In the genomic region with DNA sequence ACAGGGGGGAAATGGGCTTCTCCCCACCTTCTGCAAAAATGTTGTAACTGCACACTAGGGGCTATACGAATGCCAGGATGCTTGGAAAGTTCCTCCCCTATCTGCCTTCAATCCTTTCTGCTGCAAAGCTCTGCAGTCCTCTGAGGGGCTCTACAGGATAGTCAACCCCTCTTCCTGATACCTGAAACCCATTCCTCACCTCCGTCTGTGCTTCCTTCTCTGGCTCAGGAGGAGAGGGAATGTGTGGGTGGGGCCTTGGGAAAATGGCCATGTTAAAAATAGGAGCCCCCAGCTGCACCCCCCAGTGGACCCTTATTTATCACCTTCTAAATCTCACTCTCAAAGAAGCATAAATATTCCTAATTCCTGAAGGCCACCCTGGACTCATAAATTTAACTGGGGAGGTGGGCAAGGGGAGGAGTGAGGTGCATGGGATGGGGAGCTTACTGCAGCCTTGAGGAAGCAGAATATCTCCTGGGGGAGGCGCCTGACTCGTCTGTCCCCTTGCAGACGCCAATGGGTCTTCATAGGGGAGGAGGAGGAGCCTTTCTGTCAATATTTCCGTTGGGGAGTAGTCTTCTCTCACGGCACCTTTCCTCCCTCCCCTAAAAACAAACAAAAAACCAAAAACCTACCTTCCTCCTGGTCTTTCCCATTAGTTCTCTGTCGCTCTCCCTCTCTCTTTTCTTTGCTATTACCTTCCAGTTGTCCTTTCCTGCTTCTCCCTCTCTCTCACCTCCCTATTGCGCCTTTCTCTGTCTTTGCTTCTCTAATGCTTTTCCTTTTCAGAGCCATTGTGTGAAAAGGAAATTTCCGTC, we compare ENCODE assay signal across 8 cellular contexts. TPM values are rescaled to one million over a fixed set of nuclear protein-coding genes. Genes with fewer than 3 reads are reported as not detected.
DNase-seq lines count a peak whose midpoint lies in the region; ATAC-seq and TF ChIP-seq lines count a peak whose summit lies in the region.

No MANE protein-coding gene starts in this region.

- H3K36me3 ChIP-seq in HAP-1 (replicated peaks) (no peaks in the 10 kb centered on the region), breast epithelium (no peaks in the 10 kb centered on the region), mesodermal cell (ENCODE audit: control insufficient read depth, insufficient read depth, low read length) (no peaks in the 10 kb centered on the region), aorta (ENCODE audit: control insufficient read depth in 1 of 2, insufficient read depth in 2 of 2, low read length in 1 of 2) (no peaks in the 10 kb centered on the region)

- ATAC-seq in CD4-positive, alpha-beta T cell (ENCODE audit: poor library complexity), result no peak
- ATAC-seq in GM21528 (IDR thresholded peaks at IDR 0.05; ENCODE audit: low FRiP score, unreplicated experiment), result no peak
- ATAC-seq in aorta (ENCODE audit: low FRiP score), result no peak

- CTCF ChIA-PET in CD4-positive, alpha-beta T cell (lab: Charles Lee), result interaction anchor here (0.6 to 3.3 kb wide), 5 partner anchors 11 to 143 kb away, joined by 3 to 23 read pairs (median 5); no protein-coding TSS in a partner anchor

- TF ChIP-seq CTCF in CD4-positive, alpha-beta T cell (IDR thresholded peaks at IDR 0.05), result no peak
- TF ChIP-seq CTCF in breast epithelium (IDR thresholded peaks at IDR 0.05), result no peak

- H3K4me3 ChIP-seq in HAP-1 (peak overlapping the region; percentile 42), breast epithelium (peak overlapping the region; percentile 48 to 78 (median 69)), mesodermal cell (ENCODE audit: extremely low read depth, insufficient read depth, low read length, poor library complexity, severe bottlenecking) (peak overlapping the region; percentile 50), aorta (ENCODE audit: low read length in 2 of 2) (peak overlapping the region in 1 of 2 donors; percentile 15)

- H3K27ac ChIP-seq in CD4-positive, alpha-beta T cell (ENCODE audit: low read depth, low read length), result peak overlapping the region; percentile 93
- peak overlapping the region; percentile 90 to 93 for H3K27ac ChIP-seq in breast epithelium
- peak overlapping the region; percentile 92 for H3K27ac ChIP-seq in mesodermal cell (ENCODE audit: low read depth, low read length, severe bottlenecking)
- no peak overlapping the region for H3K27ac ChIP-seq in aorta (ENCODE audit: low read depth in 1 of 2, low read length in 2 of 2)

- no peaks in the 10 kb centered on the region for H3K27me3 ChIP-seq in CD4-positive, alpha-beta T cell (ENCODE audit: control insufficient read depth, insufficient read depth, low read length)
- H3K27me3 ChIP-seq in HAP-1 (ENCODE audit: low read depth) (no peaks in the 10 kb centered on the region), breast epithelium (no peaks in the 10 kb centered on the region), aorta (ENCODE audit: control insufficient read depth in 1 of 2, insufficient read depth in 2 of 2, low read length in 1 of 2) (no peaks in the 10 kb centered on the region)

- H3K4me3 Mint-ChIP-seq in CD4-positive, alpha-beta T cell, result no peak overlapping the region

- H3K27ac Mint-ChIP-seq in CD4-positive, alpha-beta T cell, result no peak overlapping the region

- intact Hi-C loops in CD4-positive, alpha-beta T cell (cut with DNase I, micrococcal nuclease), result loop anchor here in 1 of 2 experiments (2.0 kb wide), 2 partner anchors 21 to 77 kb away; partner anchors contain the start of genes CBX5 and HNRNPA1
- intact Hi-C loops in breast epithelium (cut with DNase I; ENCODE audit: low total_unique reads), result no loop called here
- intact Hi-C loops in aorta (cut with DNase I), result loop anchor here (2.0 to 5.0 kb wide), 2 partner anchors 21 to 141 kb away; no protein-coding TSS in a partner anchor

- POLR2A ChIA-PET in CD4-positive, alpha-beta T cell (lab: Charles Lee), result interaction anchor here (1.0 to 3.4 kb wide), 10 partner anchors 11 to 141 kb away, joined by 4 to 82 read pairs (median 8); partner anchors contain the start of genes CBX5, COPZ1 and HNRNPA1

- H3K4me1 ChIP-seq in HAP-1 (peaks cover 32% of the 10 kb centered on the region), breast epithelium (no peaks in the 10 kb centered on the region), mesodermal cell (ENCODE audit: control insufficient read depth, insufficient read depth, low read length, poor library complexity, severe bottlenecking) (peaks cover 61% of the 10 kb centered on the region), aorta (ENCODE audit: control insufficient read depth in 1 of 2, insufficient read depth in 2 of 2, low read length in 2 of 2) (no peaks in the 10 kb centered on the region)

- TF ChIP-seq POLR2A in breast epithelium (IDR thresholded peaks at IDR 0.05), result no peak

- DNase-seq in CD4-positive, alpha-beta T cell, result peak in 6 of 10 experiments; percentile 15 to 36 (median 16)
- DNase-seq in HAP-1 (ENCODE audit: low spot score in 2 of 2) (peak in 1 of 2 experiments; percentile 48), breast epithelium (ENCODE audit: low spot score in 2 of 2) (no peak), aorta (no peak), NCI-H1930 (lab: John Stamatoyannopoulos, UW) (no peak)

- no peaks in the 10 kb centered on the region for H3K9me3 ChIP-seq in CD4-positive, alpha-beta T cell (ENCODE audit: control insufficient read depth, low read length)
- H3K9me3 ChIP-seq in HAP-1, result no peaks in the 10 kb centered on the region
- no peaks in the 10 kb centered on the region for H3K9me3 ChIP-seq in breast epithelium
- H3K9me3 ChIP-seq in mesodermal cell (ENCODE audit: control insufficient read depth, low read length), result no peaks in the 10 kb centered on the region
- H3K9me3 ChIP-seq in aorta (ENCODE audit: control insufficient read depth, low read length), result no peaks in the 10 kb centered on the region

- H3K4me1 Mint-ChIP-seq in CD4-positive, alpha-beta T cell (ENCODE audit: low read depth), result peaks cover 7% of the 10 kb centered on the region

- in situ Hi-C loops in HAP-1 (cut with MboI; ENCODE audit: low sequenced_read_pairs), result loop anchor here (25.0 kb wide), 1 partner anchor 371 kb away; the partner anchor contains the start of gene HOXC10

- 7 to 27% methylated on average over 4 of the region's 10 CpGs for WGBS in mesodermal cell (ENCODE audit: insufficient coverage in 2 of 2), 2 experiments
- 12 to 17% methylated on average over 10 of the region's 10 CpGs for WGBS in aorta, 2 donors

- H3K36me3 Mint-ChIP-seq in CD4-positive, alpha-beta T cell (ENCODE audit: low read depth), result no peaks in the 10 kb centered on the region

- no peaks in the 10 kb centered on the region for H3K9me3 Mint-ChIP-seq in CD4-positive, alpha-beta T cell

- no peaks in the 10 kb centered on the region for H3K27me3 Mint-ChIP-seq in CD4-positive, alpha-beta T cell

TF ChIP-seq in PFSK-1, 5 proteins besides CTCF, POLR2A, EP300 and RAD21:
- TF ChIP-seq POLR2AphosphoS5 (IDR thresholded peaks at IDR 0.05; ENCODE audit: low read depth, low read length) (peak; percentile 32; the same call in 1 of the 2 replicates), TAF1 (IDR thresholded peaks at IDR 0.05; ENCODE audit: borderline replicate concordance, insufficient read depth, low read length) (no peak)

RNA-seq across cellular contexts. Expression of gene GPR84, which starts 6.3 kb away (rescaled TPM):
- total RNA-seq in CD4-positive, alpha-beta T cell, result under 1 TPM; 0.27 to 0.53 TPM
- polyA plus RNA-seq in PFSK-1 (2012; ENCODE audit: insufficient read length, low read depth), result 0.50 TPM
- under 1 TPM in 1 of 3 donors, not detected in 2; 0.44 TPM for total RNA-seq in breast epithelium
- polyA plus RNA-seq in mesodermal cell (2013, experiment 1 of 2), result 0.26 TPM
- not detected for polyA plus RNA-seq in mesodermal cell (2013, experiment 2 of 2)
- 1 to 10 TPM; 1.9 TPM for total RNA-seq in aorta
- polyA plus RNA-seq in aorta, result under 1 TPM in 1 of 2 donors, not detected in 1; 0.38 TPM

RNA-seq across cellular contexts. Expression of gene ZNF385A, which starts 26.5 kb away (rescaled TPM):
- total RNA-seq in CD4-positive, alpha-beta T cell, result 1 to 10 TPM; 3.8 to 4.7 TPM
- 9.9 TPM for polyA plus RNA-seq in PFSK-1 (2012; ENCODE audit: insufficient read length, low read depth)
- 10 to 100 TPM in 2 of 3 donors, 1 to 10 TPM in 1; 8.9 to 18.4 (median 10.5) TPM for total RNA-seq in breast epithelium
- polyA plus RNA-seq in mesodermal cell (2013, experiment 1 of 2), result 24.9 TPM
- polyA plus RNA-seq in mesodermal cell (2013, experiment 2 of 2), result 22.0 TPM
- 10 to 100 TPM; 22.2 to 27.6 TPM for total RNA-seq in aorta
- polyA plus RNA-seq in aorta, result 10 to 100 TPM in 1 of 2 donors, 1 to 10 TPM in 1; 4.1 to 11.5 TPM

RNA-seq across cellular contexts. Expression of gene COPZ1, which starts 33.1 kb away (rescaled TPM):
- 10 to 100 TPM; 31.2 to 33.9 TPM for total RNA-seq in CD4-positive, alpha-beta T cell
- polyA plus RNA-seq in PFSK-1 (2012; ENCODE audit: insufficient read length, low read depth), result 111 TPM
- 100 to 1,000 TPM in 1 of 3 donors, 10 to 100 TPM in 2; 70.9 to 109 (median 90.1) TPM for total RNA-seq in breast epithelium
- 140 TPM for polyA plus RNA-seq in mesodermal cell (2013, experiment 1 of 2)
- polyA plus RNA-seq in mesodermal cell (2013, experiment 2 of 2), result 140 TPM
- 10 to 100 TPM; 71.5 to 72.1 TPM for total RNA-seq in aorta
- polyA plus RNA-seq in aorta, result 10 to 100 TPM; 54.1 to 63.0 TPM

RNA-seq across cellular contexts. Expression of gene NFE2, which starts 57.2 kb away (rescaled TPM):
- under 1 TPM in 1 of 2 experiments, not detected in 1; 0.20 TPM for total RNA-seq in CD4-positive, alpha-beta T cell
- polyA plus RNA-seq in PFSK-1 (2012; ENCODE audit: insufficient read length, low read depth), result not detected
- under 1 TPM; 0.15 to 0.48 (median 0.33) TPM for total RNA-seq in breast epithelium
- polyA plus RNA-seq in mesodermal cell (2013, experiment 1 of 2), result 1.5 TPM
- 1.7 TPM for polyA plus RNA-seq in mesodermal cell (2013, experiment 2 of 2)
- total RNA-seq in aorta, result 1 to 10 TPM; 3.2 to 3.3 TPM
- under 1 TPM in 1 of 2 donors, not detected in 1; 0.28 TPM for polyA plus RNA-seq in aorta

Comparison
In these comparisons a context has a peak if more than half of its experiments do, and no peak if none do; other contexts are left out.
1. DNase-seq: peak in CD4-positive, alpha-beta T cell (6 of 10); none in breast epithelium (0 of 2), aorta (0 of 2) and NCI-H1930 (0 of 2).
2. H3K27ac ChIP-seq: peak in CD4-positive, alpha-beta T cell (single experiment), breast epithelium (2 of 2) and mesodermal cell (single experiment); none in aorta (0 of 2).